In genomic region chr16:31476305-31477219, GRCh38 we compare ENCODE assay signal across 8 cellular contexts. TPM values are rescaled to one million over a fixed set of nuclear protein-coding genes. Genes with fewer than 3 reads are reported as not detected.
DNase-seq lines count a peak whose midpoint lies in the region; ATAC-seq, FAIRE-seq and TF ChIP-seq lines count a peak whose summit lies in the region.

No MANE protein-coding gene starts in this region.

- no peaks in the 10 kb centered on the region for H3K9me3 Mint-ChIP-seq in activated B cell treated with CpG ODN at 0.5 μM for 24 hours

- CTCF ChIA-PET in activated B cell treated with CpG ODN at 0.5 μM for 24 hours (lab: Charles Lee) = interaction anchor here (1.1 kb wide), 1 partner anchor 16 kb away, joined by 4 read pairs; no protein-coding TSS in a partner anchor

- H3K27me3 Mint-ChIP-seq in activated B cell treated with CpG ODN at 0.5 μM for 24 hours = peaks cover 2% of the 10 kb centered on the region

- H3K36me3 Mint-ChIP-seq in activated B cell treated with CpG ODN at 0.5 μM for 24 hours (ENCODE audit: low read depth) = no peaks in the 10 kb centered on the region

- H3K9me3 ChIP-seq in colonic mucosa = no peaks in the 10 kb centered on the region
- no peaks in the 10 kb centered on the region for H3K9me3 ChIP-seq in mucosa of rectum (ENCODE audit: control insufficient read depth in 2 of 2, low read length in 2 of 2)

- intact Hi-C loops in activated B cell treated with CpG ODN at 0.5 μM for 24 hours (cut with micrococcal nuclease) = loop anchor here (1.0 kb wide), 2 partner anchors 11 to 17 kb away; partner anchors contain the start of gene ARMC5
- intact Hi-C loops in colonic mucosa (cut with DNase I) = no loop called here

- peaks cover 25% of the 10 kb centered on the region for H3K4me1 Mint-ChIP-seq in activated B cell treated with CpG ODN at 0.5 μM for 24 hours

- peak overlapping the region; percentile 85 for H3K4me3 Mint-ChIP-seq in activated B cell treated with CpG ODN at 0.5 μM for 24 hours

- peaks cover 10% of the 10 kb centered on the region for H3K4me1 ChIP-seq in colonic mucosa
- H3K4me1 ChIP-seq in mucosa of rectum (ENCODE audit: control insufficient read depth in 2 of 2, insufficient read depth in 2 of 2, low read length in 2 of 2) = peaks cover 25 to 26% of the 10 kb centered on the region in 2 donors

- peak overlapping the region; percentile 95 for H3K27ac ChIP-seq in colonic mucosa
- peak overlapping the region; percentile 98 for H3K27ac ChIP-seq in mucosa of rectum (ENCODE audit: low read depth in 2 of 2, low read length in 2 of 2)

- H3K36me3 ChIP-seq in colonic mucosa (no peaks in the 10 kb centered on the region), mucosa of rectum (ENCODE audit: control insufficient read depth in 2 of 2, insufficient read depth in 2 of 2, low read length in 2 of 2) (no peaks in the 10 kb centered on the region)

- DNase-seq in GM18507 (ENCODE audit: extremely low spot score, insufficient read length, low read depth) (peak; percentile 72), activated B cell treated with CpG ODN at 0.5 μM for 24 hours (peak; percentile 64), colonic mucosa (peak; percentile 97), NCI-H2196 treated with DMSO at 0.1 percent for 48 hours (lab: John Stamatoyannopoulos, UW; ENCODE audit: unreplicated experiment) (no peak)
- peak; percentile 44 to 83 for DNase-seq in stimulated activated CD8-positive, alpha-beta memory T cell treated with anti-CD3 and anti-CD28 coated beads, Interleukin-7, amount 100 ng/mL, for 48 hours (ENCODE audit: extremely low read depth in 1 of 2, low read depth in 1 of 2)

- no peak overlapping the region for H3K27ac Mint-ChIP-seq in activated B cell treated with CpG ODN at 0.5 μM for 24 hours

- peak overlapping the region; percentile 79 to 82 for H3K9ac ChIP-seq in colonic mucosa (ENCODE audit: low read depth in 2 of 2, low read length in 2 of 2)
- peak overlapping the region; percentile 87 to 92 for H3K9ac ChIP-seq in mucosa of rectum (ENCODE audit: low read depth in 1 of 2, low read length in 2 of 2)

- FAIRE-seq in GM18507 (lab: Jason Lieb, UNC) = peak; percentile 51

- POLR2A ChIA-PET in activated B cell treated with CpG ODN at 0.5 μM for 24 hours (lab: Charles Lee) = interaction anchor here (0.8 to 4.3 kb wide), 4 partner anchors 11 to 351 kb away, joined by 3 to 27 read pairs (median 5); partner anchors contain the start of genes ARMC5 and RUSF1

- H3K27me3 ChIP-seq in colonic mucosa = no peaks in the 10 kb centered on the region
- no peaks in the 10 kb centered on the region for H3K27me3 ChIP-seq in mucosa of rectum (ENCODE audit: control insufficient read depth in 2 of 2, insufficient read depth in 2 of 2, low read length in 2 of 2)

- TF ChIP-seq CTCF in activated B cell treated with CpG ODN at 0.5 μM for 24 hours (IDR thresholded peaks at IDR 0.05) = no peak
- TF ChIP-seq CTCF in colonic mucosa (IDR thresholded peaks at IDR 0.05) = no peak

- H3K4me3 ChIP-seq in colonic mucosa (peak overlapping the region; percentile 44), mucosa of rectum (ENCODE audit: low read length in 2 of 2) (peak overlapping the region; percentile 71)

- ATAC-seq in HG03280 (IDR thresholded peaks at IDR 0.05; ENCODE audit: unreplicated experiment) (peak; percentile 66), activated B cell treated with CpG ODN at 0.5 μM for 24 hours (ENCODE audit: low read depth) (peak; percentile 92), GM21526 (IDR thresholded peaks at IDR 0.05; ENCODE audit: low FRiP score, unreplicated experiment) (no peak)

RNA-seq across cellular contexts. Expression of gene TGFB1I1, which starts 4.6 kb away (rescaled TPM):
- total RNA-seq in activated B cell treated with CpG ODN at 0.5 μM for 24 hours = 1.4 and 2.6 TPM in 2 replicates
- total RNA-seq in colonic mucosa = 10 to 100 TPM; 10.9 to 34.2 TPM

RNA-seq across cellular contexts. Expression of gene SLC5A2, which starts 6.4 kb away (rescaled TPM):
- total RNA-seq in activated B cell treated with CpG ODN at 0.5 μM for 24 hours = not detected in 2 replicates
- total RNA-seq in colonic mucosa = under 1 TPM; 0.20 to 0.21 TPM

RNA-seq across cellular contexts. Expression of gene ARMC5, which starts 17.3 kb away (rescaled TPM):
- total RNA-seq in activated B cell treated with CpG ODN at 0.5 μM for 24 hours (10.9 TPM in 2 replicates), colonic mucosa (10 to 100 TPM in 1 of 2 donors, 1 to 10 TPM in 1; 5.5 to 13.2 TPM)

RNA-seq across cellular contexts. Expression of gene RUSF1, which starts 31.6 kb away (rescaled TPM):
- total RNA-seq in activated B cell treated with CpG ODN at 0.5 μM for 24 hours (58.6 and 59.7 TPM in 2 replicates), colonic mucosa (10 to 100 TPM; 53.3 to 78.1 TPM)

RNA-seq across cellular contexts. Expression of gene ZNF843, which starts 34.0 kb away (rescaled TPM):
- total RNA-seq in activated B cell treated with CpG ODN at 0.5 μM for 24 hours (0.10 and 0.11 TPM in 2 replicates), colonic mucosa (under 1 TPM; 0.17 to 0.45 TPM)
